ENCODE assay signal across 8 cellular contexts in the genomic region with DNA sequence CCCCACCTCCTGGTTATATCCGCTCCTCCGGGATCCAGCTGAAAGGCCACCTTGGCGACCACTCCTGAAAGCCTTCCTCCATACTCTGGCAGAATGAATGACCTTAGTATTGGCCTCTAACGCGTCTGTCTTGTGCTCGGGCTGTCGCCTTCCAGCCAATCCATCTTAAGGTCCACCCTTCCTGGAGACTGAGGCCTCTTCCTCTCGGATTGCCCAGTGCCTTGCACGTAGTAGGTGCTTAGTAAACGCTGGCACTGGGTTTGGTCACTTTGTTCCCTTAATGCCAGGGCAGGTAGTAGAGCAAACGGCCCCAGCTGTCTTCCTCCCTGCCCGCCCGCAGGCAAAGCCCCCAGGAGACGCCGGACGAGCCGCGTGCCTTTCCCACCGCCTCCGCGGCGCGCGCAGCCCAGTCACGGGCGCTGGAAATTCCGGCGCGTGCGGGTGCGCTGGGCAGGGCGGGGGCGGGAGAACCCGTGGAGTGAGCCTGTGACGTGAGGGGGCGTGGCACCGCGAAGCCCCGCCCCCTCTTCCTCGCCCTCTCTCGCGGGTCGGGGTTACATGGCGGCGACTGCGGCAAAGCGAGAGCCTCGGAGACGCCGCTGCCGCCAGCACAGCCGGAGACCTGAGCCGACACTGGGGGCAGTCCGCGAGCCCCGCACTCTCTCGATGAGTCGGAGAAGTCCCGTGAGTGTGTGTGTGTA. TPM values are rescaled to one million over a fixed set of nuclear protein-coding genes. Genes with fewer than 3 reads are reported as not detected.
DNase-seq lines count a peak whose midpoint lies in the region; ATAC-seq and TF ChIP-seq lines count a peak whose summit lies in the region.

A gene (plus strand): TSS at position 527 of the 701 bp plus-strand sequence. CDS start 27,242 bp downstream, outside the sequence.

- peaks cover 6% of the 10 kb centered on the region; the same call in 1 of the 2 replicates for H3K4me1 ChIP-seq in Panc1 (ENCODE audit: control insufficient read depth, insufficient read depth, low read length)
- H3K4me1 ChIP-seq in esophagus squamous epithelium = peaks cover 0 to 45% (median 15%) of the 10 kb centered on the region in 3 donors

- DNase-seq in DMS53 (lab: John Stamatoyannopoulos, UW) (peak; percentile 94), Panc1 (ENCODE audit: low read depth, low spot score) (peak; percentile 56), esophagus squamous epithelium (lab: John Stamatoyannopoulos, UW) (peak; percentile 65), naive B cell (peak; percentile 95)
- peak; percentile 93 to 97 for DNase-seq in activated T-cell treated with anti-CD3 and anti-CD28 coated beads, Interleukin-2, amount 50 U/mL, for 72 hours
- peak; percentile 95 to 96 for DNase-seq in stimulated activated effector memory CD8-positive, alpha-beta T cell treated with anti-CD3 and anti-CD28 coated beads, Interleukin-12 subunit alpha, Interleukin-12 subunit beta, amount 100 ng/mL, for 72 hours (ENCODE audit: low spot score in 2 of 2)

- peak within 1 kb of the TSS; percentile 99 to 100 for H3K4me3 Mint-ChIP-seq in activated T-cell treated with anti-CD3 and anti-CD28 coated beads, Interleukin-2, amount 50 U/mL, for 72 hours
- H3K4me3 Mint-ChIP-seq in naive B cell = peak within 1 kb of the TSS; percentile 93 to 99 (median 98)
- H3K4me3 Mint-ChIP-seq in stimulated activated effector memory CD8-positive, alpha-beta T cell treated with anti-CD3 and anti-CD28 coated beads, Interleukin-12 subunit alpha, Interleukin-12 subunit beta, amount 100 ng/mL, for 72 hours = peak within 1 kb of the TSS; percentile 91

- no peaks in the 10 kb centered on the region for H3K9me3 ChIP-seq in Panc1 (ENCODE audit: control insufficient read depth, insufficient read depth, low read depth, low read length)
- no peaks in the 10 kb centered on the region for H3K9me3 ChIP-seq in esophagus squamous epithelium

- peaks cover 52% of the 10 kb centered on the region for H3K4me1 Mint-ChIP-seq in activated T-cell treated with anti-CD3 and anti-CD28 coated beads, Interleukin-2, amount 50 U/mL, for 72 hours (ENCODE audit: low read depth)
- H3K4me1 Mint-ChIP-seq in naive B cell = peaks cover 32 to 38% (median 36%) of the 10 kb centered on the region in 3 donors
- H3K4me1 Mint-ChIP-seq in stimulated activated effector memory CD8-positive, alpha-beta T cell treated with anti-CD3 and anti-CD28 coated beads, Interleukin-12 subunit alpha, Interleukin-12 subunit beta, amount 100 ng/mL, for 72 hours = peaks cover 48% of the 10 kb centered on the region

- no peaks in the 10 kb centered on the region; the same call in 1 of the 2 replicates for H3K36me3 ChIP-seq in Panc1 (ENCODE audit: control insufficient read depth, insufficient read depth, low read length)
- H3K36me3 ChIP-seq in esophagus squamous epithelium = no peaks in the 10 kb centered on the region

- peak within 1 kb of the TSS; percentile 94 for H3K27ac ChIP-seq in Panc1 (ENCODE audit: low read length)
- peak within 1 kb of the TSS; percentile 91 to 100 (median 96) for H3K27ac ChIP-seq in esophagus squamous epithelium

- peaks cover 0 to 3% of the 10 kb centered on the region in 2 donors for H3K36me3 Mint-ChIP-seq in activated T-cell treated with anti-CD3 and anti-CD28 coated beads, Interleukin-2, amount 50 U/mL, for 72 hours (ENCODE audit: insufficient read depth in 2 of 2)
- no peaks in the 10 kb centered on the region for H3K36me3 Mint-ChIP-seq in naive B cell
- peaks cover 49% of the 10 kb centered on the region for H3K36me3 Mint-ChIP-seq in stimulated activated effector memory CD8-positive, alpha-beta T cell treated with anti-CD3 and anti-CD28 coated beads, Interleukin-12 subunit alpha, Interleukin-12 subunit beta, amount 100 ng/mL, for 72 hours

- no peaks in the 10 kb centered on the region for H3K9me3 Mint-ChIP-seq in activated T-cell treated with anti-CD3 and anti-CD28 coated beads, Interleukin-2, amount 50 U/mL, for 72 hours
- H3K9me3 Mint-ChIP-seq in naive B cell = no peaks in the 10 kb centered on the region
- H3K9me3 Mint-ChIP-seq in stimulated activated effector memory CD8-positive, alpha-beta T cell treated with anti-CD3 and anti-CD28 coated beads, Interleukin-12 subunit alpha, Interleukin-12 subunit beta, amount 100 ng/mL, for 72 hours = no peaks in the 10 kb centered on the region

- no peak for TF ChIP-seq RAD21 in Ishikawa (IDR thresholded peaks at IDR 0.05; ENCODE audit: low read depth)

- TF ChIP-seq CTCF in Panc1 (IDR thresholded peaks at IDR 0.05) (no peak), esophagus squamous epithelium (IDR thresholded peaks at IDR 0.05) (no peak)

- CTCF ChIA-PET in Panc1 (lab: Charles Lee) = no interaction called here

- peak within 1 kb of the TSS; percentile 99 for H3K27ac Mint-ChIP-seq in activated T-cell treated with anti-CD3 and anti-CD28 coated beads, Interleukin-2, amount 50 U/mL, for 72 hours
- H3K27ac Mint-ChIP-seq in naive B cell = peak within 1 kb of the TSS; percentile 97 to 100 (median 98)
- H3K27ac Mint-ChIP-seq in stimulated activated effector memory CD8-positive, alpha-beta T cell treated with anti-CD3 and anti-CD28 coated beads, Interleukin-12 subunit alpha, Interleukin-12 subunit beta, amount 100 ng/mL, for 72 hours = peak within 1 kb of the TSS; percentile 99

- H3K27me3 ChIP-seq in Panc1 (ENCODE audit: control insufficient read depth, insufficient read depth, low read length) (no peaks in the 10 kb centered on the region), esophagus squamous epithelium (no peaks in the 10 kb centered on the region)

- no peak for TF ChIP-seq EP300 in Ishikawa (IDR thresholded peaks at IDR 0.05; ENCODE audit: borderline replicate concordance)

- in situ Hi-C loops in Panc1 (cut with HindIII; ENCODE audit: low pct_unique_long_range_greater_than_20kb, low sequenced_read_pairs) = no loop called here

- 7 to 26% methylated on average over 10 to 24 of the region's 59 CpGs for WGBS in esophagus squamous epithelium, 2 donors

- ATAC-seq in GM21576 (IDR thresholded peaks at IDR 0.05; ENCODE audit: unreplicated experiment) = peak; percentile 58
- ATAC-seq in Panc1 = peak; percentile 91
- ATAC-seq in activated T-cell treated with anti-CD3 and anti-CD28 coated beads, Interleukin-2, amount 50 U/mL, for 72 hours (replicated peaks in 1 of 2) = peak; percentile 77 to 79
- ATAC-seq in naive B cell (ENCODE audit: low read depth in 2 of 2) = peak; percentile 79 to 82
- peak; percentile 85 for ATAC-seq in stimulated activated effector memory CD8-positive, alpha-beta T cell treated with anti-CD3 and anti-CD28 coated beads, Interleukin-12 subunit alpha, Interleukin-12 subunit beta, amount 100 ng/mL, for 72 hours

- POLR2A ChIA-PET in Panc1 (lab: Charles Lee) = no interaction called here

- H3K27me3 Mint-ChIP-seq in activated T-cell treated with anti-CD3 and anti-CD28 coated beads, Interleukin-2, amount 50 U/mL, for 72 hours (ENCODE audit: low read depth) = no peaks in the 10 kb centered on the region
- H3K27me3 Mint-ChIP-seq in naive B cell = no peaks in the 10 kb centered on the region

- no TSS peak for BruUV-seq in Panc1 (replicated peaks; lab: Mats Ljungman, UMichigan)

- H3K4me3 ChIP-seq in Panc1 (ENCODE audit: low read depth in 2 of 2, low read length in 2 of 2) = peak within 1 kb of the TSS; percentile 77 to 95
- H3K4me3 ChIP-seq in esophagus squamous epithelium = peak within 1 kb of the TSS; percentile 49 to 88 (median 72)

- intact Hi-C loops in Panc1 (cut with micrococcal nuclease; ENCODE audit: unreplicated experiment) = no loop called here
- intact Hi-C loops in esophagus squamous epithelium (cut with DNase I) = no loop called here

- peak in 3 of 4 donors; percentile 89 to 97 (median 91) for TF ChIP-seq POLR2A in esophagus squamous epithelium (IDR thresholded peaks at IDR 0.05)

TF ChIP-seq in Ishikawa, 13 proteins besides CTCF, POLR2A, EP300 and RAD21 (continues in another document):
- peak; percentile 99 for TF ChIP-seq TAF1 (IDR thresholded peaks at IDR 0.05; ENCODE audit: low read depth)
- 0 out of 2 replicates have a peak, but pooled peaks have one; percentile 24 for TF ChIP-seq ZBTB7A (IDR thresholded peaks at IDR 0.05; ENCODE audit: low read depth)
- TF ChIP-seq EGR1 (IDR thresholded peaks at IDR 0.05) = peak; percentile 95
- no peak for TF ChIP-seq CEBPB (IDR thresholded peaks at IDR 0.05)
- no peak for TF ChIP-seq FOXM1 (IDR thresholded peaks at IDR 0.05; ENCODE audit: borderline replicate concordance, low read depth)
- TF ChIP-seq YY1 (IDR thresholded peaks at IDR 0.05; ENCODE audit: low read depth) = peak; percentile 92
- peak; percentile 65; the same call in 1 of the 2 replicates for TF ChIP-seq TCF12 (IDR thresholded peaks at IDR 0.05; ENCODE audit: low read depth)
- TF ChIP-seq, protein P1, sequence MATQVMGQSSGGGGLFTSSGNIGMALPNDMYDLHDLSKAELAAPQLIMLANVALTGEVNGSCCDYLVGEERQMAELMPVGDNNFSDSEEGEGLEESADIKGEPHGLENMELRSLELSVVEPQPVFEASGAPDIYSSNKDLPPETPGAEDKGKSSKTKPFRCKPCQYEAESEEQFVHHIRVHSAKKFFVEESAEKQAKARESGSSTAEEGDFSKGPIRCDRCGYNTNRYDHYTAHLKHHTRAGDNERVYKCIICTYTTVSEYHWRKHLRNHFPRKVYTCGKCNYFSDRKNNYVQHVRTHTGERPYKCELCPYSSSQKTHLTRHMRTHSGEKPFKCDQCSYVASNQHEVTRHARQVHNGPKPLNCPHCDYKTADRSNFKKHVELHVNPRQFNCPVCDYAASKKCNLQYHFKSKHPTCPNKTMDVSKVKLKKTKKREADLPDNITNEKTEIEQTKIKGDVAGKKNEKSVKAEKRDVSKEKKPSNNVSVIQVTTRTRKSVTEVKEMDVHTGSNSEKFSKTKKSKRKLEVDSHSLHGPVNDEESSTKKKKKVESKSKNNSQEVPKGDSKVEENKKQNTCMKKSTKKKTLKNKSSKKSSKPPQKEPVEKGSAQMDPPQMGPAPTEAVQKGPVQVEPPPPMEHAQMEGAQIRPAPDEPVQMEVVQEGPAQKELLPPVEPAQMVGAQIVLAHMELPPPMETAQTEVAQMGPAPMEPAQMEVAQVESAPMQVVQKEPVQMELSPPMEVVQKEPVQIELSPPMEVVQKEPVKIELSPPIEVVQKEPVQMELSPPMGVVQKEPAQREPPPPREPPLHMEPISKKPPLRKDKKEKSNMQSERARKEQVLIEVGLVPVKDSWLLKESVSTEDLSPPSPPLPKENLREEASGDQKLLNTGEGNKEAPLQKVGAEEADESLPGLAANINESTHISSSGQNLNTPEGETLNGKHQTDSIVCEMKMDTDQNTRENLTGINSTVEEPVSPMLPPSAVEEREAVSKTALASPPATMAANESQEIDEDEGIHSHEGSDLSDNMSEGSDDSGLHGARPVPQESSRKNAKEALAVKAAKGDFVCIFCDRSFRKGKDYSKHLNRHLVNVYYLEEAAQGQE (IDR thresholded peaks at IDR 0.05; ENCODE audit: low read depth) = no peak
- TF ChIP-seq CREB1 (IDR thresholded peaks at IDR 0.05; ENCODE audit: low read depth) = peak; percentile 78

RNA-seq across cellular contexts. Expression of the gene that starts here (rescaled TPM):
- total RNA-seq in Panc1 (2021; ENCODE audit: unreplicated experiment) = 66.6 TPM
- polyA plus RNA-seq in Panc1 (2012; ENCODE audit: insufficient read length) = 30.3 TPM
- total RNA-seq in activated T-cell treated with anti-CD3 and anti-CD28 coated beads, Interleukin-2, amount 50 U/mL, for 72 hours = 10 to 100 TPM; 21.7 to 22.8 TPM
- 100 to 1,000 TPM in 1 of 4 donors, 10 to 100 TPM in 3; 53.8 to 162 (median 69.2) TPM for total RNA-seq in esophagus squamous epithelium
- 10 to 100 TPM in 1 of 6 donors, 1 to 10 TPM in 5; 4.2 to 13.6 (median 7.6) TPM for polyA plus RNA-seq in naive B cell (ENCODE audit: low read depth in 6 of 6)

Comparison
In these comparisons a context has a peak if more than half of its experiments do, and no peak if none do; other contexts are left out.
1. Peak in every context shown above with its lines: DNase-seq, ATAC-seq, H3K4me3 ChIP-seq and H3K27ac ChIP-seq.